In the genomic region with DNA sequence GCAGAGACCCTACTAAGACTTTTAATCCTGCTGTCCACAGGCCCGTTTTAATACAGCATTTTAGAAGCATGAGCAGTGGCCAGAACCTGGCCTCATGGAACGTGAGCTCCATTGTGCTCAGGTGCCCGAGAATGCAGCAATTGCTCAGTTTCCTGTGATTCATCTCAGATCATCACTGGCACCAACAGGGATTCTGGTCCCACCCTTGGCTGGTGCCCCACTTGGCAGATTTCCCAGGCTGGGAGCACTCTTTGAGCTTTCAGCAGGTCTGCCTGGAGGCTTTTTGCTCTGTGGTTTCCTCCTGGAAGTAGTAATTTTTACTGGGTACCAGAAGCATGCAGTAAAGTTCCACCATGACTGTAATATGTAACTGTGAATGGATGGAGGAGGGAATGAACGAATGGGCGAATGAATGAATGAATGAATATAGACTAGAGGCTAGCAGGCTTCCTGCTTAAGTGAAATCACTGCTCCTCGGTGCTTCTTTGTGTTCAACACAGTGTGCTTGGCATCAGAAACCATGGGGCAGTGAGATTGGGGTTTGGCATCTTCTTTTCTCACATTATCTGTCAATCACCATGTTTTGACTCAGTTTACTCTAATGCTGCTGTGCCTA, we compare ENCODE assay signal across 9 cellular contexts.
DNase-seq lines count a peak whose midpoint lies in the region; ATAC-seq and TF ChIP-seq lines count a peak whose summit lies in the region.
"Had no signal": no experiment of that assay in that cellular context is flagged by ENCODE, and none has a peak within 500 bp of the region (broad histone marks: within the 10 kb centered on the region; RNA-seq: fewer than 3 reads in every experiment).

No MANE protein-coding gene starts in this region.

- TF ChIP-seq POLR2A in esophagus muscularis mucosa (IDR thresholded peaks at IDR 0.05; ENCODE audit: low read depth), result no peak

- peak; percentile 89 for ATAC-seq in PC-3

- H3K36me3 ChIP-seq in PC-3 (ENCODE audit: low read depth, low read length) (no peaks in the 10 kb centered on the region), esophagus muscularis mucosa (no peaks in the 10 kb centered on the region), OCI-LY7 (ENCODE audit: insufficient read depth, low read length) (no peaks in the 10 kb centered on the region)

- H3K79me2 ChIP-seq in PC-3 (ENCODE audit: low read length) (no peaks in the 10 kb centered on the region), OCI-LY7 (ENCODE audit: insufficient read depth, low read depth, low read length) (no peaks in the 10 kb centered on the region)

- no peaks in the 10 kb centered on the region for H3K27me3 ChIP-seq in PC-3 (ENCODE audit: low read length)
- no peaks in the 10 kb centered on the region for H3K27me3 ChIP-seq in esophagus muscularis mucosa

- BruUV-seq in PC-3 (replicated peaks; lab: Mats Ljungman, UMichigan) (no TSS peak), OCI-LY7 (replicated peaks; lab: Mats Ljungman, UMichigan) (no TSS peak)

- DNase-seq in NCI-H1436 (lab: John Stamatoyannopoulos, UW) (peak; percentile 9), NCI-H1436 treated with DMSO at 0.1 percent for 48 hours (lab: John Stamatoyannopoulos, UW) (no peak), PC-3 (peak; percentile 100), esophagus muscularis mucosa (ENCODE audit: extremely low spot score) (no peak), posterior cingulate gyrus (peak in 6 of 10 donors; percentile 25 to 90 (median 52)), OCI-LY7 (ENCODE audit: low spot score) (no peak), germinal center (ENCODE audit: low spot score) (no peak), SK-N-DZ (ENCODE audit: low spot score) (no peak)

- H3K4me3 ChIP-seq in PC-3 (ENCODE audit: low read length) (no peak overlapping the region), esophagus muscularis mucosa (no peak overlapping the region), OCI-LY7 (ENCODE audit: low read depth, low read length, poor library complexity, severe bottlenecking) (no peak overlapping the region)

- H3K9me2 ChIP-seq in PC-3 (replicated peaks; ENCODE audit: low read length) (no peaks in the 10 kb centered on the region), OCI-LY7 (ENCODE audit: insufficient read depth, low read length) (no peaks in the 10 kb centered on the region)

- TF ChIP-seq CTCF in PC-3 (conservative IDR thresholded peaks at IDR 0.05; ENCODE audit: low read depth, low read length) (no peak), esophagus muscularis mucosa (IDR thresholded peaks at IDR 0.05) (no peak), OCI-LY7 (conservative IDR thresholded peaks at IDR 0.05; ENCODE audit: low read length) (no peak)

- H2AFZ ChIP-seq in PC-3 (ENCODE audit: low read length), result no peak overlapping the region
- H2AFZ ChIP-seq in OCI-LY7 (ENCODE audit: low read length), result no peak overlapping the region

- no peaks in the 10 kb centered on the region for H4K20me1 ChIP-seq in PC-3 (ENCODE audit: low read length)
- H4K20me1 ChIP-seq in OCI-LY7 (ENCODE audit: insufficient read depth, low read length), result peaks cover 5% of the 10 kb centered on the region; the same call in 1 of the 2 replicates

- CTCF ChIA-PET in PC-3 (lab: Charles Lee) (interaction anchor here (1.4 kb wide), 1 partner anchor 28 kb away, joined by 4 read pairs; no protein-coding TSS in a partner anchor), OCI-LY7 (lab: Charles Lee; ENCODE audit: unreplicated experiment) (no interaction called here)

- POLR2A ChIA-PET in PC-3 (lab: Charles Lee; ENCODE audit: unreplicated experiment) (interaction anchor here (0.6 to 0.8 kb wide), 3 partner anchors 18 to 445 kb away, joined by 3 read pairs; no protein-coding TSS in a partner anchor), OCI-LY7 (lab: Charles Lee) (no interaction called here)

- H3K4me1 ChIP-seq in PC-3 (ENCODE audit: insufficient read depth, low read length) (peaks cover 51% of the 10 kb centered on the region), esophagus muscularis mucosa (peaks cover 34 to 74% (median 66%) of the 10 kb centered on the region in 4 donors), OCI-LY7 (ENCODE audit: insufficient read depth, low read length, poor library complexity, severe bottlenecking) (no peaks in the 10 kb centered on the region)

- H3K9ac ChIP-seq in PC-3 (ENCODE audit: low read length), result no peak overlapping the region

- 27% methylated on average over 6 of the region's 6 CpGs for WGBS in esophagus muscularis mucosa

- no peaks in the 10 kb centered on the region for H3F3A ChIP-seq in PC-3 (ENCODE audit: low read length, unreplicated experiment)

- intact Hi-C loops in PC-3 (cut with micrococcal nuclease) (loop anchor here (1.0 to 2.0 kb wide), 3 partner anchors 18 to 28 kb away; no protein-coding TSS in a partner anchor), esophagus muscularis mucosa (cut with DNase I) (no loop called here), posterior cingulate gyrus (cut with DNase I) (no loop called here), OCI-LY7 (cut with micrococcal nuclease; ENCODE audit: unreplicated experiment) (no loop called here)

- H3K9me3 ChIP-seq in PC-3 (ENCODE audit: low read length) (no peaks in the 10 kb centered on the region), esophagus muscularis mucosa (no peaks in the 10 kb centered on the region), OCI-LY7 (ENCODE audit: low read length) (no peaks in the 10 kb centered on the region)

- no peak for TF ChIP-seq EP300 in esophagus muscularis mucosa (IDR thresholded peaks at IDR 0.05)

- H3K27ac ChIP-seq in PC-3 (ENCODE audit: low read length), result peak overlapping the region; percentile 65
- H3K27ac ChIP-seq in esophagus muscularis mucosa (replicated peaks in 1 of 4), result peak overlapping the region; percentile 50 to 81 (median 66)
- H3K27ac ChIP-seq in OCI-LY7 (ENCODE audit: low read depth, low read length, poor library complexity, severe bottlenecking), result no peak overlapping the region
- H3K27ac ChIP-seq: C4-2B had no signal

- H3K4me2 ChIP-seq in PC-3 (ENCODE audit: low read length) (peak overlapping the region; percentile 36), OCI-LY7 (ENCODE audit: low read length) (no peak overlapping the region)

Comparison
In these comparisons a context has a peak if more than half of its experiments do, and no peak if none do; other contexts are left out.
1. DNase-seq: peak in NCI-H1436 (single experiment), PC-3 (single experiment) and posterior cingulate gyrus (6 of 10); none in NCI-H1436 treated with DMSO at 0.1 percent for 48 hours (single experiment), esophagus muscularis mucosa (single experiment), OCI-LY7 (single experiment), germinal center (single experiment) and SK-N-DZ (single experiment).